14 cellular contexts compared by ENCODE assay signal in the genomic region with DNA sequence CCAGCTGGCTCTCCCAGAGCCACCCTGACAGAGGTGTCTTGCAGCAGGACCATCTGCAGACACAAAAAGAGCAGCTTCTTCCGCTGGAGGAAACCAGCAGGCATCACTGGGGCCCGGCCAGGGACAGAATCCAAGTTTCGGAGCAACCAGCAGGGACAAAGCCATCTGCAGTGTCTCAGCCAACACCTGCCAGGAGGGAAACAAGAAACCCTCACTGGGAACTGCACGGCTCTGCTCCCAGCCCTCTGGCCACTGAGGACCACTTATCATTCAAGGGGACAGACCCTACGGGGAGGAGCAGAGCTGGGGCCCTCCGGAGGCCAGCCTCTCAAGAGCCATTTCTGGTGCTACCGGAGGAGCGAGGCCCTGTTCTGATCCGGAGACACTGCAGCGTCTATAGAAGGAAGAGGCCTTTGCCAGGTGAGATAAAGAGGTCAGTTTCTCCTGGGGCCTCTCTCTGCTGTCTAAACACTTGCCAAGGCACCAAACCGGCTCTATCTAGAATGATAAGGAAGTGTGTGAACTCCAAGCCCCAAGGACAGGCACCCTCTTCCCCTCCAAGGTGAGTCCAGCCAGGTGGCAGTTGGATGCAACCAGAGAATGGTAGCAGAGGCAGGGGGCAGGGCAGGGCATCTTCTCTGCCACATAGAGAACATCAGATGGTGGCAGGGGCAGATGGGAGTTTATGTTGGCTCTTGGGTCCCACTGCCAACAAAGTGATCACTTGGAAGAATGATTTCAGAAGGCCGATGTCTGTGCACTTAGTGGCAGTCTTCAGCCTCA.
DNase-seq lines count a peak whose midpoint lies in the region; ATAC-seq, FAIRE-seq and TF ChIP-seq lines count a peak whose summit lies in the region.
"Had no signal": no experiment of that assay in that cellular context is flagged by ENCODE, and none has a peak within 500 bp of the region (broad histone marks: within the 10 kb centered on the region; RNA-seq: fewer than 3 reads in every experiment).

No MANE protein-coding gene starts in this region.

- no peak for FAIRE-seq in H54 (lab: Jason Lieb, UNC)
- FAIRE-seq: bronchial epithelial cell, G401.6, GM18507 had no signal

- no peaks in the 10 kb centered on the region for H3K27me3 ChIP-seq in body of pancreas
- no peaks in the 10 kb centered on the region for H3K27me3 ChIP-seq in hepatocyte
- H3K27me3 ChIP-seq in gastrocnemius medialis, result no peaks in the 10 kb centered on the region

- H2AFZ ChIP-seq in hepatocyte, result no peak overlapping the region

- no peak for TF ChIP-seq POLR2A in body of pancreas (IDR thresholded peaks at IDR 0.05)
- TF ChIP-seq POLR2A in gastrocnemius medialis (IDR thresholded peaks at IDR 0.05), result no peak
- TF ChIP-seq POLR2A in H54 (IDR thresholded peaks at IDR 0.05; ENCODE audit: low read depth, low read length), result no peak

- in situ Hi-C loops in gastrocnemius medialis (cut with MboI; ENCODE audit: low sequenced_read_pairs in 4 of 4), result no loop called here

- H3K4me2 ChIP-seq in hepatocyte, result peak overlapping the region; percentile 29

- H3K36me3 ChIP-seq in body of pancreas (replicated peaks in 1 of 2; ENCODE audit: insufficient read depth in 1 of 2, low read depth in 2 of 2) (no peaks in the 10 kb centered on the region), hepatocyte (replicated peaks; ENCODE audit: insufficient read depth, low read depth) (no peaks in the 10 kb centered on the region), gastrocnemius medialis (no peaks in the 10 kb centered on the region)

- H3K27ac ChIP-seq in body of pancreas, result no peak overlapping the region
- peak overlapping the region; percentile 24 for H3K27ac ChIP-seq in hepatocyte
- H3K27ac ChIP-seq in gastrocnemius medialis, result no peak overlapping the region

- H3K79me2 ChIP-seq in hepatocyte, result no peaks in the 10 kb centered on the region

- DNase-seq in NCI-H2029 (lab: John Stamatoyannopoulos, UW), result peak; percentile 45
- DNase-seq in body of pancreas, result peak in 1 of 4 donors; percentile 52
- peak; percentile 43 for DNase-seq in hepatocyte (ENCODE audit: low spot score)
- DNase-seq in gastrocnemius medialis, result peak; percentile 29 to 43
- no peak for DNase-seq in H54 (ENCODE audit: insufficient read length, low spot score)
- DNase-seq: activated CD4-positive, alpha-beta T cell treated with anti-CD3 and anti-CD28 coated beads for 48 hours; CD4-positive, alpha-beta T cell; erythroblast; H9 had no signal

- H3K4me1 ChIP-seq in body of pancreas, result peaks cover 14% of the 10 kb centered on the region
- peaks cover 7% of the 10 kb centered on the region for H3K4me1 ChIP-seq in hepatocyte (ENCODE audit: insufficient read depth)
- H3K4me1 ChIP-seq in gastrocnemius medialis, result peaks cover 5 to 12% of the 10 kb centered on the region in 2 donors

- H3K4me3 ChIP-seq in body of pancreas (no peak overlapping the region), hepatocyte (no peak overlapping the region), gastrocnemius medialis (no peak overlapping the region)

- WGBS in body of pancreas, 2 donors, result 32 to 60% methylated on average over 8 to 12 of the region's 12 CpGs
- 57% methylated on average over 12 of the region's 12 CpGs for WGBS in hepatocyte (ENCODE audit: low lambda C conversion rate, missing lambda C conversion rate)

- peaks cover 0 to 13% (median 0%) of the 10 kb centered on the region in 3 donors for H3K9me3 ChIP-seq in body of pancreas
- no peaks in the 10 kb centered on the region for H3K9me3 ChIP-seq in hepatocyte (ENCODE audit: low read depth)
- peaks cover 0 to 9% (median 0%) of the 10 kb centered on the region in 3 donors for H3K9me3 ChIP-seq in gastrocnemius medialis

- no peaks in the 10 kb centered on the region for H4K20me1 ChIP-seq in hepatocyte (ENCODE audit: insufficient read depth, poor library complexity, severe bottlenecking)

- TF ChIP-seq CTCF in body of pancreas (IDR thresholded peaks at IDR 0.05) (no peak), hepatocyte (IDR thresholded peaks at IDR 0.05; ENCODE audit: poor library complexity) (no peak), gastrocnemius medialis (IDR thresholded peaks at IDR 0.05 in 4 of 5, conservative IDR thresholded peaks at IDR 0.05 in 1 of 5) (no peak)

- intact Hi-C loops in body of pancreas (cut with DNase I) (no loop called here), gastrocnemius medialis (cut with DNase I; ENCODE audit: low total_unique reads) (no loop called here)

- peak; percentile 18 for ATAC-seq in body of pancreas
- peak in 1 of 2 donors; percentile 82 for ATAC-seq in gastrocnemius medialis
- ATAC-seq in GM21825 (IDR thresholded peaks at IDR 0.05; ENCODE audit: unreplicated experiment), result no peak
- ATAC-seq in HG03196 (IDR thresholded peaks at IDR 0.05; ENCODE audit: unreplicated experiment), result no peak

- H3K9me2 ChIP-seq in hepatocyte (replicated peaks; ENCODE audit: insufficient read depth), result no peaks in the 10 kb centered on the region
